Comparison of ENCODE assay signal across 23 cellular contexts in genomic region chr5:67976812-67977455, GRCh38.
DNase-seq lines count a peak whose midpoint lies in the region; ATAC-seq and TF ChIP-seq lines count a peak whose summit lies in the region.
"Had no signal": no experiment of that assay in that cellular context is flagged by ENCODE, and none has a peak within 500 bp of the region (broad histone marks: within the 10 kb centered on the region; RNA-seq: fewer than 3 reads in every experiment).

No MANE protein-coding gene starts in this region.

- H3K4me3 Mint-ChIP-seq in CD14-positive monocyte: no peak overlapping the region
- H3K4me3 Mint-ChIP-seq: activated CD4-positive, alpha-beta memory T cell treated with anti-CD3 and anti-CD28 coated beads for 36 hours; T-helper 1 cell treated with Interleukin-12 subunit alpha and Interleukin-12 subunit beta and Interleukin-4 antibody, amounts not matched to agents 30 μg/mL and 1 μg/mL, for 36 hours; WTC11 had no signal

- H3K4me1 Mint-ChIP-seq in CD14-positive monocyte: peaks cover 22% of the 10 kb centered on the region

- H3K27ac ChIP-seq in foreskin keratinocyte: no peak overlapping the region
- H3K27ac ChIP-seq: tibial artery had no signal

- no peaks in the 10 kb centered on the region for H3K4me1 ChIP-seq in foreskin keratinocyte

- no peaks in the 10 kb centered on the region for H3K9me3 Mint-ChIP-seq in CD14-positive monocyte
- H3K9me3 Mint-ChIP-seq: activated CD4-positive, alpha-beta memory T cell treated with anti-CD3 and anti-CD28 coated beads for 36 hours; T-helper 1 cell treated with Interleukin-12 subunit alpha and Interleukin-12 subunit beta and Interleukin-4 antibody, amounts not matched to agents 30 μg/mL and 1 μg/mL, for 36 hours; WTC11 had no signal

- no peak for ATAC-seq in foreskin keratinocyte
- ATAC-seq: Right ventricle myocardium inferior, WTC11 had no signal

- peaks cover 0 to 4% (median 0%) of the 10 kb centered on the region in 3 donors for H3K27me3 Mint-ChIP-seq in CD14-positive monocyte (ENCODE audit: low read depth in 3 of 3)
- H3K27me3 Mint-ChIP-seq: activated CD4-positive, alpha-beta memory T cell treated with anti-CD3 and anti-CD28 coated beads for 36 hours had no signal

- H3K27me3 ChIP-seq in foreskin keratinocyte: peaks cover 3% of the 10 kb centered on the region
- H3K27me3 ChIP-seq: tibial artery had no signal

- no peak for DNase-seq in CD14-positive monocyte (ENCODE audit: low spot score)
- DNase-seq in MV-4-11 (lab: John Stamatoyannopoulos, UW): peak; percentile 91
- DNase-seq in cerebellar cortex (ENCODE audit: low spot score): peak; percentile 53
- peak; percentile 8 for DNase-seq in midbrain (lab: John Stamatoyannopoulos, UW)
- no peak for DNase-seq in NCI-H128 (lab: John Stamatoyannopoulos, UW; ENCODE audit: unreplicated experiment)
- no peak for DNase-seq in foreskin keratinocyte
- DNase-seq in A172 (ENCODE audit: low spot score): no peak
- DNase-seq in activated CD4-positive, alpha-beta T cell treated with anti-CD3 and anti-CD28 coated beads for 4 hours: no peak
- DNase-seq: activated CD4-positive, alpha-beta memory T cell treated with anti-CD3 and anti-CD28 coated beads for 36 hours; activated naive CD4-positive, alpha-beta T cell; activated T-cell treated with anti-CD3 and anti-CD28 coated beads, Interleukin-2, amount 50 U/mL, for 1 hour; amygdala; Caco-2; hypothalamus; IMR-90; kidney; MM.1S; NCI-H2081 treated with DMSO at 0.1 percent for 48 hours; NCI-H510A; tibial artery had no signal

- TF ChIP-seq CTCF in CD14-positive monocyte (IDR thresholded peaks at IDR 0.05) (no peak), foreskin keratinocyte (conservative IDR thresholded peaks at IDR 0.05) (no peak)

- intact Hi-C loops in CD14-positive monocyte (cut with micrococcal nuclease): no loop called here

- H3K36me3 Mint-ChIP-seq in CD14-positive monocyte: no peaks in the 10 kb centered on the region
- H3K36me3 Mint-ChIP-seq: activated CD4-positive, alpha-beta memory T cell treated with anti-CD3 and anti-CD28 coated beads for 36 hours; WTC11 had no signal

- H3K27ac Mint-ChIP-seq in CD14-positive monocyte: peak overlapping the region in 4 of 7 donors; percentile 7 to 71 (median 43)
- H3K27ac Mint-ChIP-seq: activated CD4-positive, alpha-beta memory T cell treated with anti-CD3 and anti-CD28 coated beads for 36 hours; T-helper 1 cell treated with Interleukin-12 subunit alpha and Interleukin-12 subunit beta and Interleukin-4 antibody, amounts not matched to agents 30 μg/mL and 1 μg/mL, for 36 hours; WTC11 had no signal

Comparison
In these comparisons a context has a peak if more than half of its experiments do, and no peak if none do; other contexts are left out.
1. DNase-seq: peak in MV-4-11 (single experiment), cerebellar cortex (single experiment) and midbrain (single experiment); none in CD14-positive monocyte (single experiment), NCI-H128 (single experiment), foreskin keratinocyte (0 of 2), A172 (single experiment) and activated CD4-positive, alpha-beta T cell treated with anti-CD3 and anti-CD28 coated beads for 4 hours (0 of 2).